In the genomic region with DNA sequence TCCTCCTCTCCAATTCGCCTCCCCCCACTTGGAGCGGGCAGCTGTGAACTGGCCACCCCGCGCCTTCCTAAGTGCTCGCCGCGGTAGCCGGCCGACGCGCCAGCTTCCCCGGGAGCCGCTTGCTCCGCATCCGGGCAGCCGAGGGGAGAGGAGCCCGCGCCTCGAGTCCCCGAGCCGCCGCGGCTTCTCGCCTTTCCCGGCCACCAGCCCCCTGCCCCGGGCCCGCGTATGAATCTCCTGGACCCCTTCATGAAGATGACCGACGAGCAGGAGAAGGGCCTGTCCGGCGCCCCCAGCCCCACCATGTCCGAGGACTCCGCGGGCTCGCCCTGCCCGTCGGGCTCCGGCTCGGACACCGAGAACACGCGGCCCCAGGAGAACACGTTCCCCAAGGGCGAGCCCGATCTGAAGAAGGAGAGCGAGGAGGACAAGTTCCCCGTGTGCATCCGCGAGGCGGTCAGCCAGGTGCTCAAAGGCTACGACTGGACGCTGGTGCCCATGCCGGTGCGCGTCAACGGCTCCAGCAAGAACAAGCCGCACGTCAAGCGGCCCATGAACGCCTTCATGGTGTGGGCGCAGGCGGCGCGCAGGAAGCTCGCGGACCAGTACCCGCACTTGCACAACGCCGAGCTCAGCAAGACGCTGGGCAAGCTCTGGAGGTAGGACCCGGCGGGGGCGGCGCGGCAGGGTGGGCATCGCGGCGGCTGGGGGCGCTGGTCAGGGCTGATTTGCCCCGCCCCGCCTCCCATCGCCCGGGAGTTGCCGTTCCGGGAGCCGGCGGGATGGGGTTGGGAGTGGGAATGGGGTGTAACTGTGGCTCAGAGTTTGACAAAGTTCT, we compare ENCODE assay signal across 8 cellular contexts. TPM values are rescaled to one million over a fixed set of nuclear protein-coding genes. Genes with fewer than 3 reads are reported as not detected.
DNase-seq lines count a peak whose midpoint lies in the region; ATAC-seq, FAIRE-seq and TF ChIP-seq lines count a peak whose summit lies in the region.

No MANE protein-coding gene starts in this region.

- dilution Hi-C loops in endothelial cell of umbilical vein (cut with MboI; ENCODE audit: extremely low pct_ligation_motif_present, low sequenced_read_pairs): no loop called here

- H3K4me1 ChIP-seq in endothelial cell of umbilical vein (ENCODE audit: control insufficient read depth, extremely low read depth, insufficient read depth, low read length) (no peaks in the 10 kb centered on the region), muscle layer of duodenum (ENCODE audit: control insufficient read depth in 1 of 2, insufficient read depth in 2 of 2, low read length in 2 of 2) (peaks cover 6 to 61% of the 10 kb centered on the region in 2 donors)

- H3K9ac ChIP-seq in endothelial cell of umbilical vein (replicated peaks; ENCODE audit: extremely low read depth, insufficient read depth, low read length): no peak overlapping the region

- intact Hi-C loops in endothelial cell of umbilical vein (cut with micrococcal nuclease): loop anchor here (5.0 kb wide), 2 partner anchors 416 to 1354 kb away; no protein-coding TSS in a partner anchor

- H3K27ac ChIP-seq in endothelial cell of umbilical vein (ENCODE audit: insufficient read depth, low read depth, low read length) (no peak overlapping the region), muscle layer of duodenum (ENCODE audit: low read length) (peak overlapping the region; percentile 72)

- no peaks in the 10 kb centered on the region for H4K20me1 ChIP-seq in endothelial cell of umbilical vein (replicated peaks; ENCODE audit: control insufficient read depth, extremely low read depth, insufficient read depth, low read length)

- DNase-seq in GM03348 (ENCODE audit: low spot score) (peak; percentile 71), H4 (ENCODE audit: low spot score) (peak; percentile 46), NCI-H510A (lab: John Stamatoyannopoulos, UW) (peak; percentile 20), endothelial cell of umbilical vein (ENCODE audit: low read depth, low spot score) (no peak), NK-92 (lab: John Stamatoyannopoulos, UW; ENCODE audit: unreplicated experiment) (no peak)
- DNase-seq in NK-92 treated with Interleukin-12 subunit alpha and Interleukin-12 subunit beta, amount 100 ng/mL, for 24 hours (lab: John Stamatoyannopoulos, UW): no peak

- H2AFZ ChIP-seq in endothelial cell of umbilical vein (ENCODE audit: low read depth, low read length): no peak overlapping the region

- no peak overlapping the region for H3K4me2 ChIP-seq in endothelial cell of umbilical vein (ENCODE audit: insufficient read depth, low read length)

- no peaks in the 10 kb centered on the region for H3K9me1 ChIP-seq in endothelial cell of umbilical vein (replicated peaks; ENCODE audit: control insufficient read depth, extremely low read depth, insufficient read depth, low read length)

- H3K36me3 ChIP-seq in endothelial cell of umbilical vein (ENCODE audit: control insufficient read depth in 2 of 2, extremely low read depth in 1 of 2, insufficient read depth in 2 of 2, low read length in 2 of 2): no peaks in the 10 kb centered on the region
- H3K36me3 ChIP-seq in muscle layer of duodenum (ENCODE audit: control insufficient read depth in 1 of 2, insufficient read depth in 2 of 2, low read length in 2 of 2): no peaks in the 10 kb centered on the region

- POLR2A ChIA-PET in endothelial cell of umbilical vein (lab: Charles Lee): no interaction called here

- no TSS peak for BruUV-seq in endothelial cell of umbilical vein (replicated peaks; lab: Mats Ljungman, UMichigan)

- H3K4me3 ChIP-seq in endothelial cell of umbilical vein (replicated peaks in 1 of 3; ENCODE audit: insufficient read depth in 1 of 3, low read depth in 1 of 3, low read length in 3 of 3) (no peak overlapping the region), muscle layer of duodenum (ENCODE audit: low read depth in 1 of 2, low read length in 2 of 2) (peak overlapping the region; percentile 61 to 75)

- no peak for TF ChIP-seq CTCF in endothelial cell of umbilical vein (IDR thresholded peaks at IDR 0.05; ENCODE audit: extremely low read depth in 1 of 2, insufficient read depth in 1 of 2, low read depth in 1 of 2, low read length in 2 of 2)

- FAIRE-seq in endothelial cell of umbilical vein (lab: Jason Lieb, UNC): no peak

- no peak for TF ChIP-seq POLR2A in endothelial cell of umbilical vein (IDR thresholded peaks at IDR 0.05; ENCODE audit: low read depth, low read length)

- no peak for ATAC-seq in HG03565 (IDR thresholded peaks at IDR 0.05; ENCODE audit: unreplicated experiment)

- H3K9me3 ChIP-seq in endothelial cell of umbilical vein (replicated peaks; ENCODE audit: control insufficient read depth, insufficient read depth, low read length): no peaks in the 10 kb centered on the region
- H3K9me3 ChIP-seq in muscle layer of duodenum (ENCODE audit: control insufficient read depth in 1 of 2, low read length in 2 of 2): no peaks in the 10 kb centered on the region

- CTCF ChIA-PET in endothelial cell of umbilical vein (lab: Charles Lee): interaction anchor here (0.9 kb wide), 1 partner anchor 418 kb away, joined by 5 read pairs; no protein-coding TSS in a partner anchor

- peaks cover 50 to 77% of the 10 kb centered on the region in 2 experiments for H3K27me3 ChIP-seq in endothelial cell of umbilical vein (ENCODE audit: control insufficient read depth in 2 of 2, insufficient read depth in 2 of 2, low read length in 2 of 2)
- peaks cover 43% of the 10 kb centered on the region for H3K27me3 ChIP-seq in muscle layer of duodenum (ENCODE audit: low read depth, low read length)

- H3K79me2 ChIP-seq in endothelial cell of umbilical vein (ENCODE audit: control insufficient read depth, insufficient read depth, low read length): no peaks in the 10 kb centered on the region

TF ChIP-seq in endothelial cell of umbilical vein, 7 proteins besides CTCF, POLR2A, EP300 and RAD21:
- peak; percentile 79 for TF ChIP-seq EZH2 (IDR thresholded peaks at IDR 0.05; ENCODE audit: borderline replicate concordance, low read depth, low read length, severe bottlenecking)
- TF ChIP-seq, protein P1, sequence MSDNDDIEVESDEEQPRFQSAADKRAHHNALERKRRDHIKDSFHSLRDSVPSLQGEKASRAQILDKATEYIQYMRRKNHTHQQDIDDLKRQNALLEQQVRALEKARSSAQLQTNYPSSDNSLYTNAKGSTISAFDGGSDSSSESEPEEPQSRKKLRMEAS (IDR thresholded peaks at IDR 0.05; ENCODE audit: insufficient read depth, insufficient read length): no peak

RNA-seq across cellular contexts. Expression of a gene that starts 0.6 kb away (rescaled TPM):
- total RNA-seq in H4 (2014; rRNA removed; shearing (Covaris generic)): 13.9 and 15.8 TPM in 2 replicates
- total RNA-seq in endothelial cell of umbilical vein: not detected in 2 replicates
- not detected in 2 replicates for polyA plus RNA-seq in endothelial cell of umbilical vein
- polyA plus RNA-seq in endothelial cell of umbilical vein (2011; cell fraction: cytosol; rRNA removed): not detected in 2 replicates
- polyA plus RNA-seq in endothelial cell of umbilical vein (2011; cell fraction: nucleus; rRNA removed): not detected in 2 replicates
- not detected in 2 replicates for polyA plus RNA-seq in endothelial cell of umbilical vein (2012)
- not detected in 2 replicates for polyA minus RNA-seq in endothelial cell of umbilical vein
- polyA minus RNA-seq in endothelial cell of umbilical vein (2011; cell fraction: cytosol; rRNA and poly(A)+ RNA removed): not detected
- not detected in 2 replicates for polyA minus RNA-seq in endothelial cell of umbilical vein (2011; cell fraction: nucleus; rRNA and poly(A)+ RNA removed)

Comparison
In these comparisons a context has a peak if more than half of its experiments do, and no peak if none do; other contexts are left out.
1. DNase-seq: peak in GM03348 (single experiment), H4 (single experiment) and NCI-H510A (single experiment); none in endothelial cell of umbilical vein (single experiment), NK-92 (single experiment) and NK-92 treated with Interleukin-12 subunit alpha and Interleukin-12 subunit beta, amount 100 ng/mL, for 24 hours (single experiment).
2. H3K4me3 ChIP-seq: peak in muscle layer of duodenum (2 of 2); none in endothelial cell of umbilical vein (0 of 3).
3. RNA of a gene that starts 0.6 kb away (total RNA-seq): 13.9 to 15.8 TPM in H4; not detected in endothelial cell of umbilical vein; every median in the first group is over 10 times any median in the second.